In genomic region chr5:56725709-56726108, GRCh38 we compare ENCODE assay signal across 23 cellular contexts.
DNase-seq lines count a peak whose midpoint lies in the region; ATAC-seq and TF ChIP-seq lines count a peak whose summit lies in the region.
"Had no signal": no experiment of that assay in that cellular context is flagged by ENCODE, and none has a peak within 500 bp of the region (broad histone marks: within the 10 kb centered on the region; RNA-seq: fewer than 3 reads in every experiment).

No MANE protein-coding gene starts in this region.

- no TSS peak for BruUV-seq in IMR-90 (replicated peaks; lab: Mats Ljungman, UMichigan)

- H4K20me1 ChIP-seq in IMR-90 (ENCODE audit: insufficient read depth, low read length) = no peaks in the 10 kb centered on the region

- H3K4ac ChIP-seq in IMR-90 (ENCODE audit: low read depth, low read length) = no peak overlapping the region

- ATAC-seq in IMR-90 (ENCODE audit: low read depth) (no peak; the same call in 1 of the 2 replicates), activated B cell treated with CpG ODN at 0.5 μM for 24 hours (ENCODE audit: low read depth) (no peak), HG02870 (IDR thresholded peaks at IDR 0.05; ENCODE audit: unreplicated experiment) (no peak), esophagus mucosa (no peak)
- peak; percentile 51 for ATAC-seq in stimulated activated effector memory CD8-positive, alpha-beta T cell treated with anti-CD3 and anti-CD28 coated beads, Interleukin-12 subunit alpha, Interleukin-12 subunit beta, amount 100 ng/mL, for 72 hours
- ATAC-seq: CD8-positive, alpha-beta T cell; foreskin keratinocyte; mucosa of descending colon; WTC11 had no signal

- no peak for TF ChIP-seq RAD21 in IMR-90 (IDR thresholded peaks at IDR 0.05; ENCODE audit: low read length)

- no peak overlapping the region for H3K4me2 ChIP-seq in IMR-90 (ENCODE audit: low read depth, low read length)

- H4K8ac ChIP-seq in IMR-90 (ENCODE audit: low read depth in 2 of 2, low read length in 2 of 2) = no peak overlapping the region; a peak in 1 of 4 replicates

- H3K27me3 ChIP-seq in IMR-90 (ENCODE audit: control insufficient read depth, insufficient read depth, low read length) = 0 out of 2 replicates have a peak, but pooled peaks cover 2% of the 10 kb centered on the region
- H3K27me3 ChIP-seq: foreskin keratinocyte had no signal

- DNase-seq in IMR-90 (peak; percentile 36), activated B cell treated with CpG ODN at 0.5 μM for 24 hours (no peak), fibroblast of pulmonary artery (ENCODE audit: low read depth) (peak; percentile 5), GM19238 (ENCODE audit: insufficient read length, low spot score) (no peak)
- no peak for DNase-seq in stimulated activated effector memory CD8-positive, alpha-beta T cell treated with anti-CD3 and anti-CD28 coated beads, Interleukin-12 subunit alpha, Interleukin-12 subunit beta, amount 100 ng/mL, for 72 hours (ENCODE audit: low spot score in 2 of 2)
- DNase-seq: activated CD4-positive, alpha-beta memory T cell treated with anti-CD3 and anti-CD28 coated beads for 36 hours; activated effector memory CD4-positive, alpha-beta T cell treated with anti-CD3 and anti-CD28 coated beads, Interleukin-2, amount 50 U/mL, for 16 hours; CD8-positive, alpha-beta T cell; dorsolateral prefrontal cortex; HFFc6; hippocampal formation; mucosa of descending colon; NCI-H1105 treated with DMSO at 0.1 percent for 48 hours; NCI-H2081 treated with DMSO at 0.1 percent for 48 hours; NK-92 treated with Interleukin-12 subunit alpha and Interleukin-12 subunit beta, amount 100 ng/mL, for 24 hours; small intestine; stimulated activated naive CD4-positive, alpha-beta T cell treated with Interleukin-2 at 50 U/mL for 16 hours; T-helper 9 cell had no signal

- in situ Hi-C loops in IMR-90 (cut with MboI; ENCODE audit: low sequenced_read_pairs) = no loop called here

- H2AK5ac ChIP-seq in IMR-90 (ENCODE audit: low read depth, low read length) = no peak overlapping the region

- H3K27me3 Mint-ChIP-seq in activated B cell treated with CpG ODN at 0.5 μM for 24 hours = no peaks in the 10 kb centered on the region
- H3K27me3 Mint-ChIP-seq: progenitor cell of endocrine pancreas had no signal

- H2AK9ac ChIP-seq in IMR-90 (replicated peaks; ENCODE audit: low read depth, low read length, poor library complexity) = no peak overlapping the region

- dilution Hi-C loops in IMR-90 (cut with HindIII; ENCODE audit: low sequenced_read_pairs, unreplicated experiment) = no loop called here

- peak overlapping the region; percentile 19 for H3K4me3 Mint-ChIP-seq in activated B cell treated with CpG ODN at 0.5 μM for 24 hours
- no peak overlapping the region for H3K4me3 Mint-ChIP-seq in stimulated activated effector memory CD8-positive, alpha-beta T cell treated with anti-CD3 and anti-CD28 coated beads, Interleukin-12 subunit alpha, Interleukin-12 subunit beta, amount 100 ng/mL, for 72 hours
- H3K4me3 Mint-ChIP-seq: activated CD4-positive, alpha-beta memory T cell treated with anti-CD3 and anti-CD28 coated beads for 36 hours; CD8-positive, alpha-beta T cell; HFFc6; WTC11 had no signal

- WGBS in IMR-90 (ENCODE audit: extremely low coverage in 2 of 2, insufficient read length in 1 of 2), 2 experiments = no CpG with 5 or more reads among the region's 6 CpGs

- no peak overlapping the region for H3K4me3 ChIP-seq in IMR-90 (ENCODE audit: insufficient read depth, low read depth, low read length)
- no peak overlapping the region for H3K4me3 ChIP-seq in fibroblast of pulmonary artery (replicated peaks; ENCODE audit: low read depth, low read length)
- H3K4me3 ChIP-seq: dorsolateral prefrontal cortex, mucosa of descending colon had no signal

- no peaks in the 10 kb centered on the region for H3K36me3 Mint-ChIP-seq in activated B cell treated with CpG ODN at 0.5 μM for 24 hours (ENCODE audit: low read depth)
- no peaks in the 10 kb centered on the region for H3K36me3 Mint-ChIP-seq in stimulated activated effector memory CD8-positive, alpha-beta T cell treated with anti-CD3 and anti-CD28 coated beads, Interleukin-12 subunit alpha, Interleukin-12 subunit beta, amount 100 ng/mL, for 72 hours
- H3K36me3 Mint-ChIP-seq: activated CD4-positive, alpha-beta memory T cell treated with anti-CD3 and anti-CD28 coated beads for 36 hours; CD8-positive, alpha-beta T cell; WTC11 had no signal

- H3K9ac ChIP-seq in IMR-90 (ENCODE audit: low read depth, low read length) = no peak overlapping the region

- H3K36me3 ChIP-seq in IMR-90 (ENCODE audit: control insufficient read depth, insufficient read depth, low read length) = no peaks in the 10 kb centered on the region

- no peak overlapping the region for H3K18ac ChIP-seq in IMR-90 (ENCODE audit: low read depth, low read length)

- H3K9me1 ChIP-seq in IMR-90 (ENCODE audit: insufficient read depth, low read length) = no peaks in the 10 kb centered on the region

- intact Hi-C loops in IMR-90 (cut with micrococcal nuclease) (no loop called here), activated B cell treated with CpG ODN at 0.5 μM for 24 hours (cut with micrococcal nuclease) (loop anchor here (1.0 to 5.0 kb wide), 3 partner anchors 8 to 243 kb away; no protein-coding TSS in a partner anchor)

- POLR2A ChIA-PET in IMR-90 (lab: Charles Lee; ENCODE audit: unreplicated experiment) = no interaction called here
- POLR2A ChIA-PET in activated B cell treated with CpG ODN at 0.5 μM for 24 hours (lab: Charles Lee) = interaction anchor here (1.2 kb wide), 1 partner anchor 13 kb away, joined by 3 read pairs; no protein-coding TSS in a partner anchor

- TF ChIP-seq POLR2A in IMR-90 (IDR thresholded peaks at IDR 0.05; ENCODE audit: low read depth, low read length) = no peak

- H3K14ac ChIP-seq in IMR-90 (replicated peaks; ENCODE audit: low read depth, low read length) = no peak overlapping the region

- H2BK15ac ChIP-seq in IMR-90 (ENCODE audit: low read depth, low read length) = no peak overlapping the region

- no peak overlapping the region for H3K27ac ChIP-seq in IMR-90 (ENCODE audit: insufficient read depth, low read length)
- H3K27ac ChIP-seq: dorsolateral prefrontal cortex, foreskin keratinocyte had no signal

- CTCF ChIA-PET in IMR-90 (lab: Yijun Ruan, JAX) = interaction anchor here (0.7 to 1.5 kb wide), 2 partner anchors 12 to 113 kb away, joined by 3 read pairs; no protein-coding TSS in a partner anchor
- CTCF ChIA-PET in activated B cell treated with CpG ODN at 0.5 μM for 24 hours (lab: Charles Lee) = no interaction called here

- peaks cover 31% of the 10 kb centered on the region for H3K4me1 Mint-ChIP-seq in activated B cell treated with CpG ODN at 0.5 μM for 24 hours
- no peaks in the 10 kb centered on the region for H3K4me1 Mint-ChIP-seq in stimulated activated effector memory CD8-positive, alpha-beta T cell treated with anti-CD3 and anti-CD28 coated beads, Interleukin-12 subunit alpha, Interleukin-12 subunit beta, amount 100 ng/mL, for 72 hours
- H3K4me1 Mint-ChIP-seq: WTC11 had no signal

- H2BK5ac ChIP-seq in IMR-90 (ENCODE audit: low read depth, low read length, poor library complexity, severe bottlenecking) = no peak overlapping the region

- H2BK120ac ChIP-seq in IMR-90 (ENCODE audit: low read depth, low read length) = no peak overlapping the region

- H3K4me1 ChIP-seq in IMR-90 (ENCODE audit: control insufficient read depth, insufficient read depth, low read length) = no peaks in the 10 kb centered on the region
- H3K4me1 ChIP-seq: foreskin keratinocyte had no signal

- H4K91ac ChIP-seq in IMR-90 (ENCODE audit: insufficient read depth, low read depth, low read length) = no peak overlapping the region

- H2AFZ ChIP-seq in IMR-90 (replicated peaks; ENCODE audit: low read length, poor library complexity) = peak overlapping the region; percentile 1

- H3K79me1 ChIP-seq in IMR-90 (ENCODE audit: low read depth in 1 of 2, low read length in 2 of 2) = no peaks in the 10 kb centered on the region

- no peak for TF ChIP-seq CTCF in IMR-90 (conservative IDR thresholded peaks at IDR 0.05; ENCODE audit: low read depth, low read length)
- no peak for TF ChIP-seq CTCF in activated B cell treated with CpG ODN at 0.5 μM for 24 hours (IDR thresholded peaks at IDR 0.05)
- TF ChIP-seq CTCF in fibroblast of pulmonary artery (IDR thresholded peaks at IDR 0.05; ENCODE audit: low read length, missing control alignments) = no peak

- no peak overlapping the region for H3K23ac ChIP-seq in IMR-90 (ENCODE audit: low read depth, low read length)

- H3K9me3 ChIP-seq in IMR-90 (ENCODE audit: control insufficient read depth, insufficient read depth, low read length) = no peaks in the 10 kb centered on the region
- H3K9me3 ChIP-seq: mucosa of descending colon had no signal

- H3K9me3 Mint-ChIP-seq in activated B cell treated with CpG ODN at 0.5 μM for 24 hours = no peaks in the 10 kb centered on the region
- no peaks in the 10 kb centered on the region for H3K9me3 Mint-ChIP-seq in stimulated activated effector memory CD8-positive, alpha-beta T cell treated with anti-CD3 and anti-CD28 coated beads, Interleukin-12 subunit alpha, Interleukin-12 subunit beta, amount 100 ng/mL, for 72 hours
- H3K9me3 Mint-ChIP-seq: activated CD4-positive, alpha-beta memory T cell treated with anti-CD3 and anti-CD28 coated beads for 36 hours; CD8-positive, alpha-beta T cell; HFFc6 had no signal

- peak overlapping the region; percentile 71 for H3K27ac Mint-ChIP-seq in activated B cell treated with CpG ODN at 0.5 μM for 24 hours
- H3K27ac Mint-ChIP-seq in stimulated activated effector memory CD8-positive, alpha-beta T cell treated with anti-CD3 and anti-CD28 coated beads, Interleukin-12 subunit alpha, Interleukin-12 subunit beta, amount 100 ng/mL, for 72 hours = no peak overlapping the region
- H3K27ac Mint-ChIP-seq: activated CD4-positive, alpha-beta memory T cell treated with anti-CD3 and anti-CD28 coated beads for 36 hours; CD8-positive, alpha-beta T cell; HFFc6; progenitor cell of endocrine pancreas; WTC11 had no signal

- H2BK20ac ChIP-seq in IMR-90 (ENCODE audit: low read depth, low read length) = no peak overlapping the region

- no peak overlapping the region for H4K5ac ChIP-seq in IMR-90 (ENCODE audit: low read depth, low read length)

- no peak overlapping the region for H3K56ac ChIP-seq in IMR-90 (ENCODE audit: extremely low read depth, insufficient read depth, low read length)

TF ChIP-seq in IMR-90, 13 proteins besides CTCF, POLR2A, EP300 and RAD21 (continues in another document):
- TF ChIP-seq SMC3 (IDR thresholded peaks at IDR 0.05; ENCODE audit: low read depth, low read length) = no peak
- TF ChIP-seq FOS (IDR thresholded peaks at IDR 0.05; ENCODE audit: low read depth, low read length) = no peak
- no peak for TF ChIP-seq CEBPB (IDR thresholded peaks at IDR 0.05; ENCODE audit: low read depth, low read length)
- TF ChIP-seq RCOR1 (IDR thresholded peaks at IDR 0.05; ENCODE audit: insufficient replicate concordance, low read length) = no peak
- TF ChIP-seq CHD1 (IDR thresholded peaks at IDR 0.05; ENCODE audit: low read depth, low read length) = no peak
- no peak for TF ChIP-seq MAZ (IDR thresholded peaks at IDR 0.05; ENCODE audit: borderline replicate concordance, low read depth, low read length)

Comparison
In these comparisons a context has a peak if more than half of its experiments do, and no peak if none do; other contexts are left out.
1. DNase-seq: peak in IMR-90 (single experiment) and fibroblast of pulmonary artery (single experiment); none in activated B cell treated with CpG ODN at 0.5 μM for 24 hours (single experiment), stimulated activated effector memory CD8-positive, alpha-beta T cell treated with anti-CD3 and anti-CD28 coated beads, Interleukin-12 subunit alpha, Interleukin-12 subunit beta, amount 100 ng/mL, for 72 hours (0 of 2) and GM19238 (single experiment).